ENCODE assay signal across 1 cellular context in the genomic region with DNA sequence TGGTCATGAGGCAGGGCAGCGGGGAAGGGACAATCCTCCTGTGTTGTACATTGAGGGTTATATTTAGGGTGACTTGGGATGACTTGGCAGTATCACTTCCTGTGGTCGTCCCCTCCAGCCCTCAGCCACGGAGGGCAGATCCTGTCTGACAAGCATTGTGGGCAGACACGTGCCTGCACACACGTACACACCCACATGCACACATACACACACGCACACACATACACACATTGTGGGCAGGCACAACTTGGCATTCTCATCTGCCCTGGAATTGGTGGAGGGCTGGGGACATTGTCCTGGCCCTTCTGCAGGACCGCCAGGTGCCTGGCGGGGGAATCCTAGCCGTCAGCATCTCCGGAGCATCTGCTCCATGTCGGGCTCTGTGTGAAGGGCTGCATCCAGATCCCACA.
TF ChIP-seq lines count a peak whose summit lies in the region.

No MANE protein-coding gene starts in this region.

TF ChIP-seq in HepG2, 621 proteins besides CTCF, POLR2A, EP300 and RAD21 (continued from another document and continues in another):
- TF ChIP-seq, protein P1, sequence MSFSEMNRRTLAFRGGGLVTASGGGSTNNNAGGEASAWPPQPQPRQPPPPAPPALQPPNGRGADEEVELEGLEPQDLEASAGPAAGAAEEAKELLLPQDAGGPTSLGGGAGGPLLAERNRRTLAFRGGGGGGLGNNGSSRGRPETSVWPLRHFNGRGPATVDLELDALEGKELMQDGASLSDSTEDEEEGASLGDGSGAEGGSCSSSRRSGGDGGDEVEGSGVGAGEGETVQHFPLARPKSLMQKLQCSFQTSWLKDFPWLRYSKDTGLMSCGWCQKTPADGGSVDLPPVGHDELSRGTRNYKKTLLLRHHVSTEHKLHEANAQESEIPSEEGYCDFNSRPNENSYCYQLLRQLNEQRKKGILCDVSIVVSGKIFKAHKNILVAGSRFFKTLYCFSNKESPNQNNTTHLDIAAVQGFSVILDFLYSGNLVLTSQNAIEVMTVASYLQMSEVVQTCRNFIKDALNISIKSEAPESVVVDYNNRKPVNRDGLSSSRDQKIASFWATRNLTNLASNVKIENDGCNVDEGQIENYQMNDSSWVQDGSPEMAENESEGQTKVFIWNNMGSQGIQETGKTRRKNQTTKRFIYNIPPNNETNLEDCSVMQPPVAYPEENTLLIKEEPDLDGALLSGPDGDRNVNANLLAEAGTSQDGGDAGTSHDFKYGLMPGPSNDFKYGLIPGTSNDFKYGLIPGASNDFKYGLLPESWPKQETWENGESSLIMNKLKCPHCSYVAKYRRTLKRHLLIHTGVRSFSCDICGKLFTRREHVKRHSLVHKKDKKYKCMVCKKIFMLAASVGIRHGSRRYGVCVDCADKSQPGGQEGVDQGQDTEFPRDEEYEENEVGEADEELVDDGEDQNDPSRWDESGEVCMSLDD (CRISPR knock-in tag; IDR thresholded peaks at IDR 0.05; ENCODE audit: borderline replicate concordance): no peak
- TF ChIP-seq ZNF33A (CRISPR knock-in tag; IDR thresholded peaks at IDR 0.05; ENCODE audit: borderline replicate concordance) (no peak), ZBTB21 (CRISPR knock-in tag; IDR thresholded peaks at IDR 0.05) (no peak), ZNF530 (CRISPR knock-in tag; IDR thresholded peaks at IDR 0.05; ENCODE audit: low read depth) (no peak), ZNF333 (CRISPR knock-in tag; IDR thresholded peaks at IDR 0.05; ENCODE audit: borderline replicate concordance) (no peak), XRCC5 (optimal IDR thresholded peaks at IDR 0.05; ENCODE audit: low read length) (no peak), CEBPB (IDR thresholded peaks at IDR 0.05; ENCODE audit: borderline replicate concordance, low read depth, low read length) (no peak), ZNF891 (CRISPR knock-in tag; IDR thresholded peaks at IDR 0.05) (0 out of 2 replicates have a peak, but pooled peaks have one; percentile 40), NRL (CRISPR knock-in tag; IDR thresholded peaks at IDR 0.05; ENCODE audit: borderline replicate concordance) (peak; percentile 72; the same call in 1 of the 2 replicates), MTF2 (CRISPR knock-in tag; IDR thresholded peaks at IDR 0.05; ENCODE audit: borderline replicate concordance) (no peak), ZNF709 (CRISPR knock-in tag; IDR thresholded peaks at IDR 0.05) (no peak), HHEX (CRISPR knock-in tag; IDR thresholded peaks at IDR 0.05) (no peak), ZNF780A (CRISPR knock-in tag; IDR thresholded peaks at IDR 0.05) (no peak), ZFP90 (CRISPR knock-in tag; IDR thresholded peaks at IDR 0.05; ENCODE audit: borderline replicate concordance) (0 out of 2 replicates have a peak, but pooled peaks have one; percentile 38), PHF21A (CRISPR knock-in tag; IDR thresholded peaks at IDR 0.05) (no peak), ZNF143 (CRISPR knock-in tag; IDR thresholded peaks at IDR 0.05) (0 out of 2 replicates have a peak, but pooled peaks have one; percentile 17), ZNF879 (CRISPR knock-in tag; IDR thresholded peaks at IDR 0.05) (no peak), DPF2 (CRISPR knock-in tag; IDR thresholded peaks at IDR 0.05; ENCODE audit: borderline replicate concordance, low read depth) (no peak), ZNF569 (CRISPR knock-in tag; IDR thresholded peaks at IDR 0.05; ENCODE audit: borderline replicate concordance) (no peak), ZNF44 (CRISPR knock-in tag; IDR thresholded peaks at IDR 0.05) (no peak), ZNF678 (CRISPR knock-in tag; IDR thresholded peaks at IDR 0.05) (no peak), KLF15 (CRISPR knock-in tag; IDR thresholded peaks at IDR 0.05; ENCODE audit: borderline replicate concordance) (no peak), MEIS2 (CRISPR knock-in tag; IDR thresholded peaks at IDR 0.05) (no peak), MYNN (CRISPR knock-in tag; IDR thresholded peaks at IDR 0.05; ENCODE audit: low read depth) (no peak), ZEB1 (IDR thresholded peaks at IDR 0.05; ENCODE audit: insufficient replicate concordance, low read depth) (no peak), IKZF4 (CRISPR knock-in tag; IDR thresholded peaks at IDR 0.05; ENCODE audit: borderline replicate concordance, low read depth, not compliant biosample characterization) (peak; percentile 3), CHD4 (IDR thresholded peaks at IDR 0.05; ENCODE audit: borderline replicate concordance, low read length) (0 out of 2 replicates have a peak, but pooled peaks have one; percentile 3), ZNF510 (CRISPR knock-in tag; IDR thresholded peaks at IDR 0.05; ENCODE audit: low read depth) (no peak), ZFP37 (CRISPR knock-in tag; IDR thresholded peaks at IDR 0.05; ENCODE audit: borderline replicate concordance) (peak; percentile 75; the same call in 1 of the 2 replicates), ISL2 (CRISPR knock-in tag; IDR thresholded peaks at IDR 0.05) (peak; percentile 11; the same call in 1 of the 2 replicates), ZNF567 (CRISPR knock-in tag; IDR thresholded peaks at IDR 0.05; ENCODE audit: borderline replicate concordance) (no peak), ETV6 (CRISPR knock-in tag; conservative IDR thresholded peaks at IDR 0.05) (no peak), PCBP1 (IDR thresholded peaks at IDR 0.05; ENCODE audit: borderline replicate concordance, low read depth, low read length) (no peak)
- TF ChIP-seq, protein P2, sequence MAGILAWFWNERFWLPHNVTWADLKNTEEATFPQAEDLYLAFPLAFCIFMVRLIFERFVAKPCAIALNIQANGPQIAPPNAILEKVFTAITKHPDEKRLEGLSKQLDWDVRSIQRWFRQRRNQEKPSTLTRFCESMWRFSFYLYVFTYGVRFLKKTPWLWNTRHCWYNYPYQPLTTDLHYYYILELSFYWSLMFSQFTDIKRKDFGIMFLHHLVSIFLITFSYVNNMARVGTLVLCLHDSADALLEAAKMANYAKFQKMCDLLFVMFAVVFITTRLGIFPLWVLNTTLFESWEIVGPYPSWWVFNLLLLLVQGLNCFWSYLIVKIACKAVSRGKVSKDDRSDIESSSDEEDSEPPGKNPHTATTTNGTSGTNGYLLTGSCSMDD (CRISPR knock-in tag; IDR thresholded peaks at IDR 0.05): no peak
- TF ChIP-seq, protein P3, sequence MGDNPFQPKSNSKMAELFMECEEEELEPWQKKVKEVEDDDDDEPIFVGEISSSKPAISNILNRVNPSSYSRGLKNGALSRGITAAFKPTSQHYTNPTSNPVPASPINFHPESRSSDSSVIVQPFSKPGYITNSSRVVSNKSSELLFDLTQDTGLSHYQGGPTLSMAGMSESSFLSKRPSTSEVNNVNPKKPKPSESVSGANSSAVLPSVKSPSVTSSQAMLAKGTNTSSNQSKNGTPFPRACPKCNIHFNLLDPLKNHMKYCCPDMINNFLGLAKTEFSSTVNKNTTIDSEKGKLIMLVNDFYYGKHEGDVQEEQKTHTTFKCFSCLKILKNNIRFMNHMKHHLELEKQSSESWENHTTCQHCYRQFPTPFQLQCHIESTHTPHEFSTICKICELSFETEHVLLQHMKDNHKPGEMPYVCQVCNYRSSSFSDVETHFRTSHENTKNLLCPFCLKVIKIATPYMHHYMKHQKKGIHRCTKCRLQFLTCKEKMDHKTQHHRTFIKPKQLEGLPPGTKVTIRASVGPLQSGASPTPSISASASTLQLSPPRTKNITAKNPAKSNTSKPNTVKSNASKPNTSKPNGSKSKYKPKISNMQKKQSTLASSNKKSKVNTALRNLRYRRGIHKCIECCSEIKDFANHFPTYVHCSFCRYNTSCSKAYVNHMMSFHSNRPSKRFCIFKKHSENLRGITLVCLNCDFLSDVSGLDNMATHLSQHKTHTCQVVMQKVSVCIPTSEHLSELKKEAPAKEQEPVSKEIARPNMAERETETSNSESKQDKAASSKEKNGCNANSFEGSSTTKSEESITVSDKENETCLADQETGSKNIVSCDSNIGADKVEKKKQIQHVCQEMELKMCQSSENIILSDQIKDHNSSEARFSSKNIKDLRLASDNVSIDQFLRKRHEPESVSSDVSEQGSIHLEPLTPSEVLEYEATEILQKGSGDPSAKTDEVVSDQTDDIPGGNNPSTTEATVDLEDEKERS (CRISPR knock-in tag; IDR thresholded peaks at IDR 0.05): no peak
- TF ChIP-seq, protein P4, sequence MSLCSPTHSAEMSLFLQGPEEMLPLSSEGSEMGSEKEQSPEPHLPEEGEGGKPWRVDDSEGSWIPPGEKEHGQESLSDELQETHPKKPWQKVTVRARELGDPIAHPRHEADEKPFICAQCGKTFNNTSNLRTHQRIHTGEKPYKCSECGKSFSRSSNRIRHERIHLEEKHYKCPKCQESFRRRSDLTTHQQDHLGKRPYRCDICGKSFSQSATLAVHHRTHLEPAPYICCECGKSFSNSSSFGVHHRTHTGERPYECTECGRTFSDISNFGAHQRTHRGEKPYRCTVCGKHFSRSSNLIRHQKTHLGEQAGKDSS (CRISPR knock-in tag; IDR thresholded peaks at IDR 0.05; ENCODE audit: borderline replicate concordance, low read depth): no peak
- TF ChIP-seq, protein P5, sequence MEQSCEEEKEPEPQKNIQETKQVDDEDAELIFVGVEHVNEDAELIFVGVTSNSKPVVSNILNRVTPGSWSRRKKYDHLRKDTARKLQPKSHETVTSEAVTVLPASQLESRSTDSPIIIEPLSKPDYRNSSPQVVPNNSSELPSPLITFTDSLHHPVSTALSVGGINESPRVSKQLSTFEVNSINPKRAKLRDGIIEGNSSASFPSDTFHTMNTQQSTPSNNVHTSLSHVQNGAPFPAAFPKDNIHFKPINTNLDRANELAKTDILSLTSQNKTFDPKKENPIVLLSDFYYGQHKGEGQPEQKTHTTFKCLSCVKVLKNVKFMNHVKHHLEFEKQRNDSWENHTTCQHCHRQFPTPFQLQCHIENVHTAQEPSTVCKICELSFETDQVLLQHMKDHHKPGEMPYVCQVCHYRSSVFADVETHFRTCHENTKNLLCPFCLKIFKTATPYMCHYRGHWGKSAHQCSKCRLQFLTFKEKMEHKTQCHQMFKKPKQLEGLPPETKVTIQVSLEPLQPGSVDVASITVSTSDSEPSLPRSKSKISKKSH (CRISPR knock-in tag; IDR thresholded peaks at IDR 0.05; ENCODE audit: borderline replicate concordance): no peak
- TF ChIP-seq, protein P6, sequence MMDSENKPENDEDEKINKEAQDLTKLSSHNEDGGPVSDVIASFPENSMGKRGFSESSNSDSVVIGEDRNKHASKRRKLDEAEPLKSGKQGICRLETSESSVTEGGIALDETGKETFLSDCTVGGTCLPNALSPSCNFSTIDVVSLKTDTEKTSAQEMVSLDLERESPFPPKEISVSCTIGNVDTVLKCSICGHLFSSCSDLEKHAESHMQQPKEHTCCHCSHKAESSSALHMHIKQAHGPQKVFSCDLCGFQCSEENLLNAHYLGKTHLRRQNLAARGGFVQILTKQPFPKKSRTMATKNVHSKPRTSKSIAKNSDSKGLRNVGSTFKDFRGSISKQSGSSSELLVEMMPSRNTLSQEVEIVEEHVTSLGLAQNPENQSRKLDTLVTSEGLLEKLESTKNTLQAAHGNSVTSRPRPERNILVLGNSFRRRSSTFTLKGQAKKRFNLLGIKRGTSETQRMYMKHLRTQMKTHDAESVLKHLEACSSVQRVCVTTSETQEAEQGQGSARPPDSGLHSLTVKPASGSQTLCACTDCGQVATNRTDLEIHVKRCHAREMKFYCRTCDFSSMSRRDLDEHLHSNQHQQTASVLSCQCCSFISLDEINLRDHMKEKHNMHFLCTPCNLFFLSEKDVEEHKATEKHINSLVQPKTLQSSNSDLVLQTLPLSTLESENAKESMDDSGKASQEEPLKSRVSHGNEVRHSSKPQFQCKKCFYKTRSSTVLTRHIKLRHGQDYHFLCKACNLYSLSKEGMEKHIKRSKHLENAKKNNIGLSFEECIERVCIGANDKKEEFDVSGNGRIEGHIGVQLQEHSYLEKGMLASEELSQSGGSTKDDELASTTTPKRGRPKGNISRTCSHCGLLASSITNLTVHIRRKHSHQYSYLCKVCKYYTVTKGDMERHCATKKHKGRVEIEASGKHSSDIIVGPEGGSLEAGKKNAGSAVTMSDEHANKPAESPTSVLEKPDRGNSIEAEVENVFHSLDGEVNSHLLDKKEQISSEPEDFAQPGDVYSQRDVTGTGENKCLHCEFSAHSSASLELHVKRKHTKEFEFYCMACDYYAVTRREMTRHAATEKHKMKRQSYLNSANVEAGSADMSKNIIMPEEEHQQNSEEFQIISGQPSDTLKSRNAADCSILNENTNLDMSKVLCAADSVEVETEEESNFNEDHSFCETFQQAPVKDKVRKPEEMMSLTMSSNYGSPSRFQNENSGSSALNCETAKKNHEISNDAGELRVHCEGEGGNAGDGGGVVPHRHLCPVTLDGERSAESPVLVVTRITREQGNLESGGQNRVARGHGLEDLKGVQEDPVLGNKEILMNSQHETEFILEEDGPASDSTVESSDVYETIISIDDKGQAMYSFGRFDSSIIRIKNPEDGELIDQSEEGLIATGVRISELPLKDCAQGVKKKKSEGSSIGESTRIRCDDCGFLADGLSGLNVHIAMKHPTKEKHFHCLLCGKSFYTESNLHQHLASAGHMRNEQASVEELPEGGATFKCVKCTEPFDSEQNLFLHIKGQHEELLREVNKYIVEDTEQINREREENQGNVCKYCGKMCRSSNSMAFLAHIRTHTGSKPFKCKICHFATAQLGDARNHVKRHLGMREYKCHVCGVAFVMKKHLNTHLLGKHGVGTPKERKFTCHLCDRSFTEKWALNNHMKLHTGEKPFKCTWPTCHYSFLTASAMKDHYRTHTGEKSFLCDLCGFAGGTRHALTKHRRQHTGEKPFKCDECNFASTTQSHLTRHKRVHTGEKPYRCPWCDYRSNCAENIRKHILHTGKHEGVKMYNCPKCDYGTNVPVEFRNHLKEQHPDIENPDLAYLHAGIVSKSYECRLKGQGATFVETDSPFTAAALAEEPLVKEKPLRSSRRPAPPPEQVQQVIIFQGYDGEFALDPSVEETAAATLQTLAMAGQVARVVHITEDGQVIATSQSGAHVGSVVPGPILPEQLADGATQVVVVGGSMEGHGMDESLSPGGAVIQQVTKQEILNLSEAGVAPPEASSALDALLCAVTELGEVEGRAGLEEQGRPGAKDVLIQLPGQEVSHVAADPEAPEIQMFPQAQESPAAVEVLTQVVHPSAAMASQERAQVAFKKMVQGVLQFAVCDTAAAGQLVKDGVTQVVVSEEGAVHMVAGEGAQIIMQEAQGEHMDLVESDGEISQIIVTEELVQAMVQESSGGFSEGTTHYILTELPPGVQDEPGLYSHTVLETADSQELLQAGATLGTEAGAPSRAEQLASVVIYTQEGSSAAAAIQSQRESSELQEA (CRISPR knock-in tag; IDR thresholded peaks at IDR 0.05; ENCODE audit: not compliant biosample characterization): no peak
- TF ChIP-seq, protein P7, sequence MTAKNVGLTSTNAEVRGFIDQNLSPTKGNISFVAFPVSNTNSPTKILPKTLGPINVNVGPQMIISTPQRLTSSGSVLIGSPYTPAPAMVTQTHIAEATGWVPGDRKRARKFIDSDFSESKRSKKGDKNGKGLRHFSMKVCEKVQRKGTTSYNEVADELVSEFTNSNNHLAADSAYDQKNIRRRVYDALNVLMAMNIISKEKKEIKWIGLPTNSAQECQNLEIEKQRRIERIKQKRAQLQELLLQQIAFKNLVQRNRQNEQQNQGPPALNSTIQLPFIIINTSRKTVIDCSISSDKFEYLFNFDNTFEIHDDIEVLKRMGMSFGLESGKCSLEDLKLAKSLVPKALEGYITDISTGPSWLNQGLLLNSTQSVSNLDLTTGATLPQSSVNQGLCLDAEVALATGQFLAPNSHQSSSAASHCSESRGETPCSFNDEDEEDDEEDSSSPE (CRISPR knock-in tag; IDR thresholded peaks at IDR 0.05): no peak
- TF ChIP-seq, protein P8, sequence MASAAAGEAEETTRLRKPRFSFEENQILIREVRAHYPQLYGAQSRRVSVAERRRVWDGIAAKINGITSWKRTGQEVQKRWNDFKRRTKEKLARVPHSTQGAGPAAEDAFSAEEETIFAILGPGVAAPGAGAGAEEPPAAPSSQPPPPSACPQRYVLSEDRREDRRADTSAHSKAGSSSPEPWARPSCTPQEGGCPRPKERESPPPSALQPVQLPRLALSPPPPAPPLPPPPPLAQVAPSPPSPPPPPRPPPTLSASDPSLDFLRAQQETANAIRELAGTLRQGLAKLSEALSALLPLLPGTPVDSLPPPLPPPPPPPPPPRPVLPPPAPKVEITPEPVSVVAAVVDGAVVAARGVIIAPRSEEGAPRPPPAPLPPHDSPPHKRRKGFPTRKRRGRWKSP (CRISPR knock-in tag; IDR thresholded peaks at IDR 0.05): no peak
